ENCODE assay signal across 1 cellular context in the genomic region with DNA sequence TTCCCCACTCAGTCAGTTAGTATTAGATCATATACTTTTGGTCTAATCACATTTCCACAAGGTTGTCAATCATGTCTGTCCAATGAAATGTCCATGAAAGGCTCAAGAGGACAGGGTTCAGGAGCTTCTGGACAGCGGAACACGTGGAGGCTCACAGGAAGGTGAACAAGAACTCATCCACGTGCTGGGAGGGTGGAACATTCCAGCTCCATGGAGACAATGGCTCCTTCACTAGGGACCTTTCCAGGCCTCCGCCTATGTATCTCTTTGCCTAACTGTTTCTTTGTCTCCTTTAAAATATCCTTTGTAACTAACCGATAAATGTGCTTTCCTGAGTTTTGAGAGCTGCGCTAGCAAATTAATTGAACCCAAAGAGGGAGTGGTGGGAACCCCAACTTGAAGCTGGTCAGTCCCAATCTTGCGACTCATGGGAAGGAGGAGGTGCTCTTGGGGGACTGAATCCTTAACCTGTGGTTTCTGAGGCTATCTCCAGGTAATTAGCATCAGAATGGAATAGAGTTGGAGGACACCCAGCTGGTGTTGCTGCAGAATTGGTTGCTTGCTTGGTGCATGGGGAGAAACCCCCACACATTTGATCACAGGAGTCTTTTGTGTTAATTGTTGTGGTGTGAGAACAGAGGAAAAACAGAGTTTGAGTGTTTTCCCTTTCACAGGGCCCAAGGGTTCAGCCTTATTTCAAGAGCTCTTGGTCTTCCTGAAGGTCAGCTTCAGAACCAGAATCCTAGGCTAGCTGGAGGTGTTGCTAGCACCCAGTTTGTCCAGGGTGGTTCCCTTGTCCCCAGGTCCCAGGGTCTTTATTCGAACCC.
TF ChIP-seq lines count a peak whose summit lies in the region.

No MANE protein-coding gene starts in this region.

TF ChIP-seq in GM23338, 12 proteins besides CTCF, POLR2A, EP300 and RAD21 (continued from another document):
- TF ChIP-seq REST (IDR thresholded peaks at IDR 0.05; ENCODE audit: unreplicated experiment) (no peak), STAT1 (IDR thresholded peaks at IDR 0.05; ENCODE audit: unreplicated experiment) (no peak), JUNB (IDR thresholded peaks at IDR 0.05; ENCODE audit: unreplicated experiment) (no peak)
TF ChIP-seq in GM23338: peak in this region for 3.
